ENCODE assay signal across 9 cellular contexts in genomic region chr2:96344011-96344410, GRCh38. TPM values are rescaled to one million over a fixed set of nuclear protein-coding genes. Genes with fewer than 3 reads are reported as not detected.
DNase-seq lines count a peak whose midpoint lies in the region; ATAC-seq and FAIRE-seq lines count a peak whose summit lies in the region.
"Had no signal": no experiment of that assay in that cellular context is flagged by ENCODE, and none has a peak within 500 bp of the region (broad histone marks: within the 10 kb centered on the region; RNA-seq: fewer than 3 reads in every experiment).

No MANE protein-coding gene starts in this region.

- FAIRE-seq in GM19239 (lab: Jason Lieb, UNC): peak; percentile 88
- FAIRE-seq: bronchial epithelial cell had no signal

- DNase-seq in GM19239 (ENCODE audit: insufficient read length, low spot score) (no peak), sciatic nerve (ENCODE audit: low spot score) (no peak), DMS79 treated with DMSO at 0.1 percent for 48 hours (lab: John Stamatoyannopoulos, UW) (no peak), KBM-7 (no peak), RKO (ENCODE audit: low spot score) (no peak), mesenteric fat pad (ENCODE audit: low spot score) (no peak)
- peak; percentile 54 for DNase-seq in activated CD8-positive, alpha-beta T cell treated with anti-CD3 and anti-CD28 coated beads, Interleukin-2, amount 10 ng/mL, durations not matched to agents 7 days and 5 days

- peaks cover 80% of the 10 kb centered on the region for H3K36me3 Mint-ChIP-seq in activated CD8-positive, alpha-beta T cell treated with anti-CD3 and anti-CD28 coated beads, Interleukin-2, amount 10 ng/mL, durations not matched to agents 7 days and 5 days (ENCODE audit: low read depth)

- in situ Hi-C loops in KBM-7 (cut with MboI; ENCODE audit: low pct_unique_long_range_greater_than_20kb, low sequenced_read_pairs): no loop called here

- CTCF ChIA-PET in activated CD8-positive, alpha-beta T cell treated with anti-CD3 and anti-CD28 coated beads, Interleukin-2, amount 10 ng/mL, durations not matched to agents 7 days and 5 days (lab: Charles Lee): interaction anchor here (1.6 to 1.9 kb wide), 3 partner anchors 23 to 164 kb away, joined by 4 to 8 read pairs (median 4); no protein-coding TSS in a partner anchor

- ATAC-seq in HG03045 (IDR thresholded peaks at IDR 0.05; ENCODE audit: unreplicated experiment): peak; percentile 77
- peak; percentile 90 for ATAC-seq in activated CD8-positive, alpha-beta T cell treated with anti-CD3 and anti-CD28 coated beads, Interleukin-2, amount 10 ng/mL, durations not matched to agents 7 days and 5 days
- peak; percentile 86 for ATAC-seq in sciatic nerve

- intact Hi-C loops in sciatic nerve (cut with DNase I): no loop called here

- peak overlapping the region; percentile 62 for H3K27ac Mint-ChIP-seq in activated CD8-positive, alpha-beta T cell treated with anti-CD3 and anti-CD28 coated beads, Interleukin-2, amount 10 ng/mL, durations not matched to agents 7 days and 5 days

- no peaks in the 10 kb centered on the region for H3K9me3 Mint-ChIP-seq in activated CD8-positive, alpha-beta T cell treated with anti-CD3 and anti-CD28 coated beads, Interleukin-2, amount 10 ng/mL, durations not matched to agents 7 days and 5 days (ENCODE audit: insufficient read depth)

- no peaks in the 10 kb centered on the region for H3K27me3 Mint-ChIP-seq in activated CD8-positive, alpha-beta T cell treated with anti-CD3 and anti-CD28 coated beads, Interleukin-2, amount 10 ng/mL, durations not matched to agents 7 days and 5 days (ENCODE audit: low read depth)

- H3K4me3 Mint-ChIP-seq in activated CD8-positive, alpha-beta T cell treated with anti-CD3 and anti-CD28 coated beads, Interleukin-2, amount 10 ng/mL, durations not matched to agents 7 days and 5 days: peak overlapping the region; percentile 23

- peaks cover 40% of the 10 kb centered on the region for H3K4me1 Mint-ChIP-seq in activated CD8-positive, alpha-beta T cell treated with anti-CD3 and anti-CD28 coated beads, Interleukin-2, amount 10 ng/mL, durations not matched to agents 7 days and 5 days (ENCODE audit: low read depth)

- POLR2A ChIA-PET in activated CD8-positive, alpha-beta T cell treated with anti-CD3 and anti-CD28 coated beads, Interleukin-2, amount 10 ng/mL, durations not matched to agents 7 days and 5 days (lab: Charles Lee): interaction anchor here (1.0 to 2.0 kb wide), 4 partner anchors 8 to 39 kb away, joined by 3 to 9 read pairs (median 5); partner anchors contain the start of genes NCAPH and SNRNP200

RNA-seq across cellular contexts. Expression of gene NCAPH, which starts 8.4 kb away (rescaled TPM):
- total RNA-seq in activated CD8-positive, alpha-beta T cell treated with anti-CD3 and anti-CD28 coated beads, Interleukin-2, amount 10 ng/mL, durations not matched to agents 7 days and 5 days: 100 to 1,000 TPM in 1 of 2 experiments, 10 to 100 TPM in 1; 87.3 to 101 TPM
- total RNA-seq in sciatic nerve (0.98 TPM), mesenteric fat pad (0.77 TPM)

RNA-seq across cellular contexts. Expression of gene ITPRIPL1, which starts 18.9 kb away (rescaled TPM):
- 10 to 100 TPM; 43.4 to 43.5 TPM for total RNA-seq in activated CD8-positive, alpha-beta T cell treated with anti-CD3 and anti-CD28 coated beads, Interleukin-2, amount 10 ng/mL, durations not matched to agents 7 days and 5 days
- total RNA-seq in sciatic nerve (2.8 TPM), mesenteric fat pad (3.1 TPM)

RNA-seq across cellular contexts. Expression of gene SNRNP200, which starts 38.7 kb away (rescaled TPM):
- total RNA-seq in activated CD8-positive, alpha-beta T cell treated with anti-CD3 and anti-CD28 coated beads, Interleukin-2, amount 10 ng/mL, durations not matched to agents 7 days and 5 days: 100 to 1,000 TPM; 177 to 181 TPM
- total RNA-seq in sciatic nerve (89.0 TPM), mesenteric fat pad (87.2 TPM)

Comparison
In these comparisons a context has a peak if more than half of its experiments do, and no peak if none do; other contexts are left out.
1. RNA of gene NCAPH, which starts 8.4 kb away (total RNA-seq): 87.3 to 101 TPM in activated CD8-positive, alpha-beta T cell treated with anti-CD3 and anti-CD28 coated beads, Interleukin-2, amount 10 ng/mL, durations not matched to agents 7 days and 5 days; 0.98 TPM in sciatic nerve (single experiment) and 0.77 TPM in mesenteric fat pad (single experiment); every median in the first group is over 10 times any median in the second.
2. RNA of gene ITPRIPL1, which starts 18.9 kb away (total RNA-seq): 43.4 to 43.5 TPM in activated CD8-positive, alpha-beta T cell treated with anti-CD3 and anti-CD28 coated beads, Interleukin-2, amount 10 ng/mL, durations not matched to agents 7 days and 5 days; 3.1 TPM in mesenteric fat pad (single experiment) and 2.8 TPM in sciatic nerve (single experiment); every median in the first group is over 10 times any median in the second.
3. Peak in every context shown above with its lines, with median percentiles within 50 percentile points of each other: ATAC-seq.